20 cellular contexts compared by ENCODE assay signal in the genomic region with DNA sequence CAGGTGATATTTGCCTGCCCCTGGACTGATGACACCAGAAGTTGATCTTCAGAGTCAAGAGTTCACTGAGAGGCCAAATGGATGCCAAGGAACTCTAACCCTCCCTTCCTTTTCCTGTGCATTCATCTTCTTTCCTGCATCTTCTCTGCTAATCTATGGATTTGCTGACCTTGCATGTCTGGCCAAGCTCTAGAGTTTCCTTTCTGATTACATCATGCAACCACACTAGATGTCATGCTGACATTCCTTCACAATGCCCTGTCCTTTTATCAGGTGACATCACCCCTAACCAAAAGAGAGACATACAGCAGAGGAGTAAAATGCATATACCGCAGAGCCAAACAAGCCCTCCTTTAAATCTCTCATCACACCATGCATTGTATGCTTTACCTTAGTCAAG.
DNase-seq lines count a peak whose midpoint lies in the region; TF ChIP-seq lines count a peak whose summit lies in the region.
"Had no signal": no experiment of that assay in that cellular context is flagged by ENCODE, and none has a peak within 500 bp of the region (broad histone marks: within the 10 kb centered on the region; RNA-seq: fewer than 3 reads in every experiment).

No MANE protein-coding gene starts in this region.

- WGBS in GM23248 (ENCODE audit: low coverage in 1 of 2, low lambda C conversion rate in 2 of 2, missing lambda C conversion rate in 2 of 2), 2 experiments, result 48 to 74% methylated on average over 1 of the region's 1 CpG

- H3F3A ChIP-seq in GM23248 (ENCODE audit: insufficient read depth), result no peaks in the 10 kb centered on the region

- H3K4me1 Mint-ChIP-seq in activated CD4-positive, alpha-beta memory T cell treated with anti-CD3 and anti-CD28 coated beads, Interleukin-2, amount 10 ng/mL, durations not matched to agents 7 days and 5 days, result no peaks in the 10 kb centered on the region
- H3K4me1 Mint-ChIP-seq: H9, T-cell had no signal

- H3K79me2 ChIP-seq in GM23248 (ENCODE audit: insufficient read depth), result no peaks in the 10 kb centered on the region

- H3K27ac Mint-ChIP-seq in activated CD4-positive, alpha-beta memory T cell treated with anti-CD3 and anti-CD28 coated beads, Interleukin-2, amount 10 ng/mL, durations not matched to agents 7 days and 5 days, result no peak overlapping the region
- H3K27ac Mint-ChIP-seq: H9, T-cell had no signal

- POLR2A ChIA-PET in activated CD4-positive, alpha-beta memory T cell treated with anti-CD3 and anti-CD28 coated beads, Interleukin-2, amount 10 ng/mL, durations not matched to agents 7 days and 5 days (lab: Charles Lee), result no interaction called here
- POLR2A ChIA-PET in GM10248 (lab: Yijun Ruan, JAX), result no interaction called here

- CTCF ChIA-PET in activated CD4-positive, alpha-beta memory T cell treated with anti-CD3 and anti-CD28 coated beads, Interleukin-2, amount 10 ng/mL, durations not matched to agents 7 days and 5 days (lab: Charles Lee), result no interaction called here
- CTCF ChIA-PET in GM10248 (lab: Yijun Ruan, JAX), result no interaction called here

- no peak overlapping the region for H2AFZ ChIP-seq in GM23248

- no peaks in the 10 kb centered on the region for H3K4me1 ChIP-seq in GM23248 (ENCODE audit: insufficient read depth)

- DNase-seq in A172 (ENCODE audit: low spot score), result peak; percentile 2
- peak; percentile 3 for DNase-seq in GM23248
- peak; percentile 55 for DNase-seq in M059J (ENCODE audit: low read depth)
- peak; percentile 19 for DNase-seq in epithelial cell of esophagus (ENCODE audit: low read depth)
- DNase-seq in activated CD4-positive, alpha-beta memory T cell treated with anti-CD3 and anti-CD28 coated beads, Interleukin-2, amount 10 ng/mL, durations not matched to agents 7 days and 5 days, result no peak
- DNase-seq in GM10248 (ENCODE audit: extremely low spot score), result no peak
- DNase-seq in NCI-H1105 (lab: John Stamatoyannopoulos, UW), result no peak
- no peak for DNase-seq in NCI-H2196 treated with DMSO at 0.1 percent for 48 hours (lab: John Stamatoyannopoulos, UW; ENCODE audit: unreplicated experiment)
- DNase-seq: 8988T, C1 segment of cervical spinal cord, DND-41, H9, Karpas-422, MM.1S, NCI-H187, NCI-H446, NCI-H748 treated with DMSO at 0.1 percent for 48 hours, PC-3, T-cell had no signal

- H3K27me3 Mint-ChIP-seq in activated CD4-positive, alpha-beta memory T cell treated with anti-CD3 and anti-CD28 coated beads, Interleukin-2, amount 10 ng/mL, durations not matched to agents 7 days and 5 days, result no peaks in the 10 kb centered on the region
- H3K27me3 Mint-ChIP-seq: T-cell had no signal

- H3K9me3 ChIP-seq in GM23248 (ENCODE audit: low read depth), result no peaks in the 10 kb centered on the region

- H3K9ac ChIP-seq in GM23248, result no peak overlapping the region

- H3K27me3 ChIP-seq in GM23248 (replicated peaks; ENCODE audit: insufficient read depth), result no peaks in the 10 kb centered on the region

- no peaks in the 10 kb centered on the region for H3K36me3 Mint-ChIP-seq in activated CD4-positive, alpha-beta memory T cell treated with anti-CD3 and anti-CD28 coated beads, Interleukin-2, amount 10 ng/mL, durations not matched to agents 7 days and 5 days (ENCODE audit: low read depth)
- H3K36me3 Mint-ChIP-seq: T-cell had no signal

- H3K4me3 ChIP-seq in GM23248, result no peak overlapping the region
- H3K4me3 ChIP-seq in epithelial cell of esophagus (ENCODE audit: low read length), result no peak overlapping the region

- no peaks in the 10 kb centered on the region for H3K9me2 ChIP-seq in GM23248 (ENCODE audit: insufficient read depth)

- no peak overlapping the region for H3K4me3 Mint-ChIP-seq in activated CD4-positive, alpha-beta memory T cell treated with anti-CD3 and anti-CD28 coated beads, Interleukin-2, amount 10 ng/mL, durations not matched to agents 7 days and 5 days
- H3K4me3 Mint-ChIP-seq: H9, T-cell had no signal

- no peaks in the 10 kb centered on the region for H3K36me3 ChIP-seq in GM23248 (ENCODE audit: low read depth)

- no peak overlapping the region for H3K4me2 ChIP-seq in GM23248 (ENCODE audit: unreplicated experiment)

- H3K27ac ChIP-seq in GM23248, result no peak overlapping the region
- H3K27ac ChIP-seq: HL-60 had no signal

- no peak for TF ChIP-seq CTCF in epithelial cell of esophagus (IDR thresholded peaks at IDR 0.05; ENCODE audit: insufficient read depth, low read depth, low read length, missing control alignments)
- TF ChIP-seq CTCF in GM10248 (IDR thresholded peaks at IDR 0.05; ENCODE audit: control extremely low read depth, extremely low read depth, low read depth, missing control alignments), result no peak

- H4K20me1 ChIP-seq in GM23248 (ENCODE audit: insufficient read depth), result no peaks in the 10 kb centered on the region

- in situ Hi-C loops in GM23248 (cut with MboI), result no loop called here

- peaks cover 2% of the 10 kb centered on the region for H3K9me3 Mint-ChIP-seq in activated CD4-positive, alpha-beta memory T cell treated with anti-CD3 and anti-CD28 coated beads, Interleukin-2, amount 10 ng/mL, durations not matched to agents 7 days and 5 days

Comparison
In these comparisons a context has a peak if more than half of its experiments do, and no peak if none do; other contexts are left out.
1. DNase-seq: peak in A172 (single experiment), GM23248 (single experiment), M059J (single experiment) and epithelial cell of esophagus (single experiment); none in activated CD4-positive, alpha-beta memory T cell treated with anti-CD3 and anti-CD28 coated beads, Interleukin-2, amount 10 ng/mL, durations not matched to agents 7 days and 5 days (single experiment), GM10248 (single experiment), NCI-H1105 (single experiment) and NCI-H2196 treated with DMSO at 0.1 percent for 48 hours (single experiment).